In the genomic region with DNA sequence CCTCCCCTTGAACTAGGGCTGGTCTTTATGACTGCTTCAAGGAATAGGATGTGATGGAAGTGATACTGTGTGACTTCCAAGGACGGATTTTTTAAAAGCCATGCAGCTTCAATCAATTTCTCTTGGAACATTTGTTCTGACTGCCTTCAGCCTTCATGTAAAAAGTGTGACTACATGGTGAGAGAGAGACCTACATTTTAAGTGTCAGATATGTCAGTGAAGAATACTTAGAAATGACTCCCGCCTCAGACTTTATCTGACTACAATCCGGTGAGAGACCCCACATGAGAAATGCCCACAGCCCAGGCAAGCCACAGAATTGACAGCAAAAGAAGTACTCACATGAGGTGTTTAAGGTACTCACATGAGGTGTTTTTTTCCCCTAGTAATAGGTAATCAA, we compare ENCODE assay signal across 7 cellular contexts.
"Had no signal": no experiment of that assay in that cellular context is flagged by ENCODE, and none has a peak within 500 bp of the region (broad histone marks: within the 10 kb centered on the region; RNA-seq: fewer than 3 reads in every experiment).

No MANE protein-coding gene starts in this region.

- H3K27ac ChIP-seq: GM23248 had no signal

- H3K4me3 ChIP-seq: GM23248, HAP-1, K562 had no signal

- H3K9me3 ChIP-seq: HAP-1 had no signal

- H3K4me1 ChIP-seq: HAP-1 had no signal

- DNase-seq: GM23248, GOT3, H7, HFFc6, IMR-90 had no signal

- H2AFZ ChIP-seq: GM23248 had no signal

- H3K9ac ChIP-seq: GM23248 had no signal

- H3K36me3 ChIP-seq: HAP-1 had no signal
